28 cellular contexts compared by ENCODE assay signal in the genomic region with DNA sequence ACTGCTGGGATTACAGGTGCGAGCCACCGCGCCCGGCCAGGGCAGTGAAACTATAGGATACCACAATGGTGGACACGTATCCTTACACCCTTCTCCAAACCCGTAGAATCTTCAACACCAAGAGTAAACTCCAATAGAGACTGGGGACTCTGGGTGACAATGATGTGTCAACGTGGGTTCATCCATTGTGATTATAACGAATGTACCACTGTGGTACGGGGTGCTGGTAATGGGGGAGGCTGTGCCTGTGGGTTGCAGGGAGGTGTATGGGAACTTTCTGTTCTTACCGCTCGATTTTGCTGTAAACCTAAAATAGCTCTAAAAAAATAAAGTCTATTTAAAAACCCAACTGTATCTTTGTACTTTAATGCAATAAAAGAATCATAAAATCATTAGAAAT. TPM values are rescaled to one million over a fixed set of nuclear protein-coding genes. Genes with fewer than 3 reads are reported as not detected.
"Had no signal": no experiment of that assay in that cellular context is flagged by ENCODE, and none has a peak within 500 bp of the region (broad histone marks: within the 10 kb centered on the region; RNA-seq: fewer than 3 reads in every experiment).

No MANE protein-coding gene starts in this region.

- H3K27ac Mint-ChIP-seq: T-cell had no signal

- H3K4me3 Mint-ChIP-seq: T-cell had no signal

- H3K36me3 Mint-ChIP-seq: T-cell had no signal

- H3K9me3 ChIP-seq: SK-N-SH had no signal

- DNase-seq: IMR-90, KBM-7, MV-4-11, NCI-H1048, NCI-H1105 treated with DMSO at 0.1 percent for 48 hours, NCI-H1417 treated with DMSO at 0.1 percent for 48 hours, NCI-H146, NCI-H187, NCI-H2029, NCI-H2081 treated with DMSO at 0.1 percent for 48 hours, NCI-H2171, NCI-H226, NCI-H446, NCI-H510A, NCI-H524 treated with DMSO at 0.1 percent for 48 hours, NCI-H69, NCI-H774, PC-3, SHP77, SK-N-SH, SW 1271, T-cell had no signal

- ATAC-seq: HepG2, Panc1, PC-3, T-cell had no signal

- H3K4me2 ChIP-seq: SK-N-SH had no signal

- H3K27ac ChIP-seq: RWPE1 had no signal

- H3K9me3 Mint-ChIP-seq: T-cell had no signal

- H3K9ac ChIP-seq: SK-N-SH had no signal

- H3K27me3 Mint-ChIP-seq: T-cell had no signal

RNA-seq across cellular contexts. Expression of gene GNG7, which starts 11.6 kb away (rescaled TPM):
- total RNA-seq: HT1080, LHCN-M2 had no signal

RNA-seq across cellular contexts. Expression of gene DIRAS1, which starts 30.3 kb away (rescaled TPM):
- total RNA-seq: HT1080, OCI-LY7 had no signal
